ENCODE assay signal across 21 cellular contexts in genomic region chr6:84280639-84281038, GRCh38.
"Had no signal": no experiment of that assay in that cellular context is flagged by ENCODE, and none has a peak within 500 bp of the region (broad histone marks: within the 10 kb centered on the region; RNA-seq: fewer than 3 reads in every experiment).

No MANE protein-coding gene starts in this region.

- H3K36me3 ChIP-seq: heart left ventricle, right lobe of liver, spleen, tibial nerve, upper lobe of right lung, vagina had no signal

- DNase-seq: foreskin melanocyte; heart left ventricle; hippocampal formation; left colon; left ventricle myocardium superior; midbrain; naive thymus-derived CD4-positive, alpha-beta T cell; nephron progenitor cell; psoas muscle; retina; right lobe of liver; spleen; stimulated activated CD4-positive, alpha-beta T cell treated with anti-CD3 and anti-CD28 coated beads, Interleukin-15, amount 100 ng/mL, for 24 hours; stimulated activated CD4-positive, alpha-beta T cell treated with anti-CD3 and anti-CD28 coated beads, Interleukin-1b, Interleukin-23, amount 100 ng/mL, for 48 hours; stimulated activated CD4-positive, alpha-beta T cell treated with anti-CD3 and anti-CD28 coated beads, Interleukin-4, amount 100 ng/mL, for 24 hours; testis; upper lobe of right lung had no signal

- H3K27ac ChIP-seq: heart left ventricle, psoas muscle, right lobe of liver, spleen, testis, tibial nerve, upper lobe of right lung, vagina had no signal

- H3K4me3 ChIP-seq: heart left ventricle, lung, psoas muscle, right lobe of liver, spleen, testis, tibial nerve, upper lobe of right lung, vagina had no signal

- ATAC-seq: heart left ventricle; left colon; left ventricle myocardium superior; naive thymus-derived CD4-positive, alpha-beta T cell; psoas muscle; right lobe of liver; stimulated activated memory B cell treated with anti-CD40 and anti-IgM and Interleukin-4, amounts not matched to agents 10 μg/mL and 1 μg/mL and 100 μg/mL, for 72 hours; upper lobe of right lung had no signal

- H3K27me3 ChIP-seq: heart left ventricle, right lobe of liver, testis, tibial nerve, upper lobe of right lung, vagina had no signal

- H3K9me3 ChIP-seq: heart left ventricle, psoas muscle, right lobe of liver, spleen, testis, tibial nerve, upper lobe of right lung, vagina had no signal

- H3K4me1 ChIP-seq: heart left ventricle, psoas muscle, right lobe of liver, spleen, testis, tibial nerve, upper lobe of right lung, vagina had no signal
